Comparison of ENCODE assay signal across 24 cellular contexts in genomic region chr7:55190511-55191160, GRCh38.
A peak's percentile ranks its signal among the peaks of the same experiment; 100 is the strongest.
DNase-seq lines count a peak whose midpoint lies in the region; ATAC-seq and TF ChIP-seq lines count a peak whose summit lies in the region.
"Had no signal": no experiment of that assay in that cellular context is flagged by ENCODE, and none has a peak within 500 bp of the region (broad histone marks: within the 10 kb centered on the region; RNA-seq: fewer than 3 reads in every experiment).

No MANE protein-coding gene starts in this region.

- H3K14ac ChIP-seq in IMR-90 (replicated peaks; ENCODE audit: low read depth, low read length), result no peak overlapping the region; the same call in 1 of the 2 replicates

- in situ Hi-C loops in IMR-90 (cut with MboI; ENCODE audit: low sequenced_read_pairs), result no loop called here

- no peak overlapping the region for H3K18ac ChIP-seq in IMR-90 (ENCODE audit: low read depth, low read length)

- H4K5ac ChIP-seq in IMR-90 (ENCODE audit: low read depth, low read length), result no peak overlapping the region

- no peak overlapping the region for H2BK20ac ChIP-seq in IMR-90 (ENCODE audit: low read depth, low read length)

- POLR2A ChIA-PET in IMR-90 (lab: Charles Lee; ENCODE audit: unreplicated experiment), result no interaction called here

- TF ChIP-seq RAD21 in IMR-90 (IDR thresholded peaks at IDR 0.05; ENCODE audit: low read length), result no peak

- no peak for TF ChIP-seq EP300 in sigmoid colon (IDR thresholded peaks at IDR 0.05)

- no peak overlapping the region for H3K27ac ChIP-seq in IMR-90 (ENCODE audit: insufficient read depth, low read length)
- H3K27ac ChIP-seq in coronary artery, result no peak overlapping the region
- no peak overlapping the region for H3K27ac ChIP-seq in sigmoid colon
- H3K27ac ChIP-seq: PC-9 had no signal

- H3K36me3 ChIP-seq in IMR-90 (ENCODE audit: control insufficient read depth, insufficient read depth, low read length) (peaks cover 31% of the 10 kb centered on the region), sigmoid colon (peaks cover 3 to 53% (median 9%) of the 10 kb centered on the region in 4 donors)

- no peak overlapping the region for H3K9ac ChIP-seq in IMR-90 (ENCODE audit: low read depth, low read length)

- H4K91ac ChIP-seq in IMR-90 (ENCODE audit: insufficient read depth, low read depth, low read length), result no peak overlapping the region; the same call in 1 of the 2 replicates

- 0 out of 2 replicates have a peak overlapping the region, but pooled peaks have one; percentile 33 for H2AK5ac ChIP-seq in IMR-90 (ENCODE audit: low read depth, low read length)

- H3K27me3 ChIP-seq in IMR-90 (ENCODE audit: control insufficient read depth, insufficient read depth, low read length) (no peaks in the 10 kb centered on the region), sigmoid colon (no peaks in the 10 kb centered on the region)

- TF ChIP-seq POLR2A in IMR-90 (IDR thresholded peaks at IDR 0.05; ENCODE audit: low read depth, low read length) (no peak), sigmoid colon (IDR thresholded peaks at IDR 0.05) (no peak)

- peaks cover 47% of the 10 kb centered on the region for H3K4me1 ChIP-seq in IMR-90 (ENCODE audit: control insufficient read depth, insufficient read depth, low read length)
- no peaks in the 10 kb centered on the region for H3K4me1 ChIP-seq in sigmoid colon

- H2BK15ac ChIP-seq in IMR-90 (ENCODE audit: low read depth, low read length), result no peak overlapping the region; the same call in 2 of the 3 replicates

- no peaks in the 10 kb centered on the region for H3K9me3 ChIP-seq in IMR-90 (ENCODE audit: control insufficient read depth, insufficient read depth, low read length)
- H3K9me3 ChIP-seq in sigmoid colon, result no peaks in the 10 kb centered on the region

- ATAC-seq in IMR-90 (ENCODE audit: low read depth), result no peak
- ATAC-seq in HG03469 (IDR thresholded peaks at IDR 0.05; ENCODE audit: unreplicated experiment), result no peak
- ATAC-seq: CD8-positive, alpha-beta T cell; GM12878; K562 had no signal

- no peak overlapping the region for H3K56ac ChIP-seq in IMR-90 (ENCODE audit: extremely low read depth, insufficient read depth, low read length)

- H4K8ac ChIP-seq in IMR-90 (ENCODE audit: low read depth in 2 of 2, low read length in 2 of 2), result no peak overlapping the region

- H2BK5ac ChIP-seq in IMR-90 (ENCODE audit: low read depth, low read length, poor library complexity, severe bottlenecking), result no peak overlapping the region

- TF ChIP-seq CTCF in IMR-90 (conservative IDR thresholded peaks at IDR 0.05; ENCODE audit: low read depth, low read length) (no peak), coronary artery (IDR thresholded peaks at IDR 0.05) (no peak), sigmoid colon (IDR thresholded peaks at IDR 0.05) (no peak)

- 89% methylated on average over 1 of the region's 7 CpGs; no CpG with 5 or more reads in 1 of the 2 experiments for WGBS in IMR-90 (ENCODE audit: extremely low coverage in 2 of 2, insufficient read length in 1 of 2), 2 experiments
- 91 to 92% methylated on average over 7 of the region's 7 CpGs for WGBS in sigmoid colon, 2 donors

- CTCF ChIA-PET in IMR-90 (lab: Yijun Ruan, JAX), result no interaction called here

- H3K4me3 ChIP-seq in IMR-90 (ENCODE audit: insufficient read depth, low read depth, low read length) (no peak overlapping the region), coronary artery (no peak overlapping the region), sigmoid colon (no peak overlapping the region)
- H3K4me3 ChIP-seq: GM12878, K562, PC-9 had no signal

- no TSS peak for BruUV-seq in IMR-90 (replicated peaks; lab: Mats Ljungman, UMichigan)

- peaks cover 54% of the 10 kb centered on the region for H3K9me1 ChIP-seq in IMR-90 (ENCODE audit: insufficient read depth, low read length)

- peaks cover 26 to 77% of the 10 kb centered on the region in 2 experiments; a peak in 3 of 4 replicates for H3K79me1 ChIP-seq in IMR-90 (ENCODE audit: low read depth in 1 of 2, low read length in 2 of 2)

- no peak overlapping the region for H2AFZ ChIP-seq in IMR-90 (replicated peaks; ENCODE audit: low read length, poor library complexity)
- H2AFZ ChIP-seq: PC-9 had no signal

- DNase-seq in IMR-90 (no peak), coronary artery (ENCODE audit: low spot score) (peak; percentile 67), islet precursor cell (peak; percentile 47), sigmoid colon (peak; percentile 57), NCI-H2171 treated with DMSO at 0.1 percent for 48 hours (lab: John Stamatoyannopoulos, UW) (no peak)
- DNase-seq in activated CD4-positive, alpha-beta T cell treated with anti-CD3 and anti-CD28 coated beads for 1 hour, result no peak
- DNase-seq: C1 segment of cervical spinal cord, DMS 273 treated with DMSO at 0.1 percent for 48 hours, DMS79, EL, GDM1, Kasumi-1, NCI-H1092 treated with DMSO at 0.1 percent for 48 hours, NCI-H146, NCI-H1930, NCI-H2107, NCI-H446 treated with DMSO at 0.1 percent for 48 hours, NCI-H526 treated with DMSO at 0.1 percent for 48 hours, PC-9, SHP77 treated with DMSO at 0.1 percent for 48 hours had no signal

- no peak overlapping the region for H3K4me2 ChIP-seq in IMR-90 (ENCODE audit: low read depth, low read length)
- H3K4me2 ChIP-seq: PC-9 had no signal

- H4K20me1 ChIP-seq in IMR-90 (ENCODE audit: insufficient read depth, low read length), result no peaks in the 10 kb centered on the region

- no peak overlapping the region for H2AK9ac ChIP-seq in IMR-90 (replicated peaks; ENCODE audit: low read depth, low read length, poor library complexity)

- intact Hi-C loops in IMR-90 (cut with micrococcal nuclease), result loop anchor here (5.0 to 10.0 kb wide), 2 partner anchors 62 to 416 kb away; no protein-coding TSS in a partner anchor
- intact Hi-C loops in sigmoid colon (cut with DNase I), result loop anchor here (10.0 kb wide), 1 partner anchor 64 kb away; no protein-coding TSS in a partner anchor

- dilution Hi-C loops in IMR-90 (cut with HindIII; ENCODE audit: low sequenced_read_pairs, unreplicated experiment), result no loop called here

- H3K23ac ChIP-seq in IMR-90 (ENCODE audit: low read depth, low read length), result no peak overlapping the region

- peak overlapping the region; percentile 30 for H3K4ac ChIP-seq in IMR-90 (ENCODE audit: low read depth, low read length)

- H2BK120ac ChIP-seq in IMR-90 (ENCODE audit: low read depth, low read length), result no peak overlapping the region

TF ChIP-seq in IMR-90, 13 proteins besides CTCF, POLR2A, EP300 and RAD21:
- TF ChIP-seq RFX5 (IDR thresholded peaks at IDR 0.05; ENCODE audit: low read depth, low read length) (no peak), MAZ (IDR thresholded peaks at IDR 0.05; ENCODE audit: borderline replicate concordance, low read depth, low read length) (no peak), FOS (IDR thresholded peaks at IDR 0.05; ENCODE audit: low read depth, low read length) (no peak), MAFK (IDR thresholded peaks at IDR 0.05; ENCODE audit: low read depth, low read length) (no peak), MXI1 (IDR thresholded peaks at IDR 0.05; ENCODE audit: borderline replicate concordance, low read depth, low read length) (no peak), BHLHE40 (IDR thresholded peaks at IDR 0.05; ENCODE audit: low read depth, low read length) (no peak), CHD1 (IDR thresholded peaks at IDR 0.05; ENCODE audit: low read depth, low read length) (no peak), SMC3 (IDR thresholded peaks at IDR 0.05; ENCODE audit: low read depth, low read length) (no peak), CEBPB (IDR thresholded peaks at IDR 0.05; ENCODE audit: low read depth, low read length) (no peak), NFE2L2 (IDR thresholded peaks at IDR 0.05; ENCODE audit: low read depth, low read length) (no peak), RCOR1 (IDR thresholded peaks at IDR 0.05; ENCODE audit: insufficient replicate concordance, low read length) (no peak)
- TF ChIP-seq, protein P1, sequence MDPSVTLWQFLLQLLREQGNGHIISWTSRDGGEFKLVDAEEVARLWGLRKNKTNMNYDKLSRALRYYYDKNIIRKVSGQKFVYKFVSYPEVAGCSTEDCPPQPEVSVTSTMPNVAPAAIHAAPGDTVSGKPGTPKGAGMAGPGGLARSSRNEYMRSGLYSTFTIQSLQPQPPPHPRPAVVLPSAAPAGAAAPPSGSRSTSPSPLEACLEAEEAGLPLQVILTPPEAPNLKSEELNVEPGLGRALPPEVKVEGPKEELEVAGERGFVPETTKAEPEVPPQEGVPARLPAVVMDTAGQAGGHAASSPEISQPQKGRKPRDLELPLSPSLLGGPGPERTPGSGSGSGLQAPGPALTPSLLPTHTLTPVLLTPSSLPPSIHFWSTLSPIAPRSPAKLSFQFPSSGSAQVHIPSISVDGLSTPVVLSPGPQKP (IDR thresholded peaks at IDR 0.05; ENCODE audit: borderline replicate concordance, low read depth, low read length), result no peak
- TF ChIP-seq, protein P2, sequence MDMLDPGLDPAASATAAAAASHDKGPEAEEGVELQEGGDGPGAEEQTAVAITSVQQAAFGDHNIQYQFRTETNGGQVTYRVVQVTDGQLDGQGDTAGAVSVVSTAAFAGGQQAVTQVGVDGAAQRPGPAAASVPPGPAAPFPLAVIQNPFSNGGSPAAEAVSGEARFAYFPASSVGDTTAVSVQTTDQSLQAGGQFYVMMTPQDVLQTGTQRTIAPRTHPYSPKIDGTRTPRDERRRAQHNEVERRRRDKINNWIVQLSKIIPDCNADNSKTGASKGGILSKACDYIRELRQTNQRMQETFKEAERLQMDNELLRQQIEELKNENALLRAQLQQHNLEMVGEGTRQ (IDR thresholded peaks at IDR 0.05; ENCODE audit: low read depth, low read length), result no peak

Comparison
In these comparisons a context has a peak if more than half of its experiments do, and no peak if none do; other contexts are left out.
1. DNase-seq: peak in coronary artery (single experiment), islet precursor cell (single experiment) and sigmoid colon (single experiment); none in IMR-90 (single experiment), NCI-H2171 treated with DMSO at 0.1 percent for 48 hours (single experiment) and activated CD4-positive, alpha-beta T cell treated with anti-CD3 and anti-CD28 coated beads for 1 hour (single experiment).